1 cellular context compared by ENCODE assay signal in genomic region chr3:137998121-137998520, GRCh38.
TF ChIP-seq lines count a peak whose summit lies in the region.

No MANE protein-coding gene starts in this region.

TF ChIP-seq in GM23338, 12 proteins besides CTCF, POLR2A, EP300 and RAD21:
- TF ChIP-seq ZNF462 (CRISPR knock-in tag; IDR thresholded peaks at IDR 0.05) (no peak), ETS1 (IDR thresholded peaks at IDR 0.05) (no peak), ZNF331 (CRISPR knock-in tag; IDR thresholded peaks at IDR 0.05; ENCODE audit: low read depth) (no peak), POLR2AphosphoS5 (IDR thresholded peaks at IDR 0.05; ENCODE audit: low read depth) (no peak), REST (IDR thresholded peaks at IDR 0.05; ENCODE audit: unreplicated experiment) (no peak), ZNF114 (CRISPR knock-in tag; IDR thresholded peaks at IDR 0.05) (no peak), JUNB (IDR thresholded peaks at IDR 0.05; ENCODE audit: unreplicated experiment) (no peak), EZH2 (IDR thresholded peaks at IDR 0.05; ENCODE audit: low read depth, unreplicated experiment) (no peak), NANOG (IDR thresholded peaks at IDR 0.05; ENCODE audit: borderline replicate concordance) (no peak), CREB1 (CRISPR knock-in tag; IDR thresholded peaks at IDR 0.05; ENCODE audit: low read depth) (no peak), EZH2phosphoT487 (IDR thresholded peaks at IDR 0.05; ENCODE audit: unreplicated experiment) (no peak), STAT1 (IDR thresholded peaks at IDR 0.05; ENCODE audit: unreplicated experiment) (no peak)
TF ChIP-seq in GM23338: peak in this region for 0.
